17 cellular contexts compared by ENCODE assay signal in the genomic region with DNA sequence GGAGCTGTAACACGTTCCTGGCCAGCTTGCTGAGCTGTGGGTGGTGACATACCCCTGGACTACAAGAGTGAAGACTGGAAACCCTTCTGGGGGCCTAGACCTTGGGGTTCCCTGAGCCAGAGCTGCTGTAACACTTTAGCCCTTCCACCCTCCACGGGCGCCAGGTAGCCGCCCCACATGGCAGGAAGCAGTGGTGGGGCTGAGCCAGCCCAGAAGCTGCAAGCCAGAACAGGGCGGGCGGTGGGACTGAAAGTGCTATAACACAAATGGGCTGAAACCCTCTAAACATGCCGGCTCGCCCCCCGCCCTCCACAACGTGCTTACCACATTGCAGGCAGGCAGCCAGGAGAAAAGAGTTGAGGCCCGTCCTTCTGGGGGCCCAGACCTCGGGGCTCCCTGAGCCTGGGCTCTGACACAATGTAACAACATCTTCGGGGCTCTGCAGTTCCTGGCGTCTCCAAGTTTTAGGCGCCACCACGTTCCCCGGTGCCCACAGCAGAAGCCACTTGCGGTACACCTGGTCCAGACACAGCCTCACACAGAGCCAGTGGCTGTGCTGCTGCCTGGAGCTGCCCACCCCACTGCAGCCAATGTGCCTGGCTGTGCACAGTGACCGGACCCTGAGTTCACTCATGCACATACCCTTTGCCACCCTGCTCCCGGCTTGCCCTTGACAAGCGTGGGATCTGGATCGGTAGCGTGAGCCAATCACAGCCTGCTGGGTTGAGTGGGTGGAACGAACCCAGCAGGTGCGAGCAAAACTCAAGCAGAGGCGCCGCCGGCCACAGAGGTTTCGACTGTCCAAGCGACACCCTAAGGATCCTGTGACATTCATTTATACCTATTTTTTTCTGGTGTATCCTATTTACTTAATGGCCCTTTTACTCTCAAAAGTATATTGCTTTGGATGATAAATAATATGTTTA.
"Had no signal": no experiment of that assay in that cellular context is flagged by ENCODE, and none has a peak within 500 bp of the region (broad histone marks: within the 10 kb centered on the region; RNA-seq: fewer than 3 reads in every experiment).

No MANE protein-coding gene starts in this region.

- H3K4me3 ChIP-seq: coronary artery, heart right ventricle, mucosa of descending colon, prostate gland, sigmoid colon, skin epidermis, stomach, thoracic aorta, uterus had no signal

- ATAC-seq: left lobe of liver, mucosa of descending colon had no signal

- H3K27ac ChIP-seq: coronary artery, heart right ventricle, parathyroid adenoma, prostate gland, sigmoid colon, skin epidermis, stomach, thoracic aorta, uterus had no signal

- H3K9me3 ChIP-seq: mucosa of descending colon, prostate gland, sigmoid colon, stomach, thoracic aorta, uterus had no signal

- DNase-seq: effector CD4-positive, alpha-beta T cell; heart right ventricle; hypothalamus; mammary epithelial cell; mucosa of descending colon; sigmoid colon; stimulated activated naive CD4-positive, alpha-beta T cell; stomach; substantia nigra; trophoblast cell; uterus had no signal

- H3K27me3 ChIP-seq: heart right ventricle, sigmoid colon, stomach, uterus had no signal

- H3K4me1 ChIP-seq: parathyroid adenoma, prostate gland, sigmoid colon, uterus had no signal

- H3K36me3 ChIP-seq: heart right ventricle, prostate gland, sigmoid colon, stomach, thoracic aorta, uterus had no signal
